ENCODE assay signal across 25 cellular contexts in genomic region chr10:88528791-88529190, GRCh38. TPM values are rescaled to one million over a fixed set of nuclear protein-coding genes. Genes with fewer than 3 reads are reported as not detected.
"Had no signal": no experiment of that assay in that cellular context is flagged by ENCODE, and none has a peak within 500 bp of the region (broad histone marks: within the 10 kb centered on the region; RNA-seq: fewer than 3 reads in every experiment).

No MANE protein-coding gene starts in this region.

- H3K27me3 ChIP-seq: SJSA1 had no signal

- H3K4me1 ChIP-seq: SJSA1 had no signal

- H3K27ac ChIP-seq: HL-60, KMS-11, SJSA1, SK-N-MC had no signal

- H3K36me3 ChIP-seq: SJSA1 had no signal

- H3K9me3 Mint-ChIP-seq: IgD-negative memory B cell had no signal

- H3K4me3 ChIP-seq: K562, SJSA1, SK-N-MC had no signal

- H3K9ac ChIP-seq: KMS-11 had no signal

- DNase-seq: NCI-H1092, NCI-H1436, NCI-H187, NCI-H2029, NCI-H2081 treated with DMSO at 0.1 percent for 48 hours, NCI-H2171, NCI-H226, NCI-H446, NCI-H510A, NCI-H524 treated with DMSO at 0.1 percent for 48 hours, NCI-H69, NCI-H774, Right ventricle myocardium superior, RPMI8226, SIG-M5, SW 1271 had no signal

- H3K9me3 ChIP-seq: SJSA1 had no signal

- H3K4me3 Mint-ChIP-seq: IgD-negative memory B cell had no signal

- H3K4me2 ChIP-seq: KMS-11 had no signal

- H3K27me3 Mint-ChIP-seq: IgD-negative memory B cell had no signal

- FAIRE-seq: HTR-8/SVneo, K562, RCC 7860 had no signal

RNA-seq across cellular contexts. Expression of gene RNLS, which starts 54.3 kb away (rescaled TPM):
- total RNA-seq: SJSA1 had no signal

RNA-seq across cellular contexts. Expression of gene LIPJ, which starts 57.8 kb away (rescaled TPM):
- total RNA-seq: K562, M059J, Right ventricle myocardium superior, SJSA1 had no signal
- polyA plus RNA-seq: IgD-negative memory B cell, K562 had no signal
